In genomic region chr16:28984619-28985135, GRCh38 we compare ENCODE assay signal across 8 cellular contexts. TPM values are rescaled to one million over a fixed set of nuclear protein-coding genes. Genes with fewer than 3 reads are reported as not detected.
DNase-seq lines count a peak whose midpoint lies in the region; ATAC-seq and TF ChIP-seq lines count a peak whose summit lies in the region.

A gene with protein sequence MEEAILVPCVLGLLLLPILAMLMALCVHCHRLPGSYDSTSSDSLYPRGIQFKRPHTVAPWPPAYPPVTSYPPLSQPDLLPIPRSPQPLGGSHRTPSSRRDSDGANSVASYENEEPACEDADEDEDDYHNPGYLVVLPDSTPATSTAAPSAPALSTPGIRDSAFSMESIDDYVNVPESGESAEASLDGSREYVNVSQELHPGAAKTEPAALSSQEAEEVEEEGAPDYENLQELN (plus strand): TSS chr16:28985052. CDS start chr16:28985418, 366 bp downstream.

- CTCF ChIA-PET in Panc1 (lab: Charles Lee), result no interaction called here

- intact Hi-C loops in Panc1 (cut with micrococcal nuclease; ENCODE audit: unreplicated experiment) (no loop called here), psoas muscle (cut with DNase I) (no loop called here)

- no peaks in the 10 kb centered on the region for H3K27me3 ChIP-seq in Panc1 (ENCODE audit: control insufficient read depth, insufficient read depth, low read length)
- no peaks in the 10 kb centered on the region for H3K27me3 ChIP-seq in psoas muscle (ENCODE audit: insufficient read depth in 3 of 3, low read length in 2 of 3)
- no peaks in the 10 kb centered on the region for H3K27me3 ChIP-seq in BE2C

- 74 to 81% (median 75%) methylated on average over 18 to 24 of the region's 24 CpGs for WGBS in psoas muscle, 3 donors

- ATAC-seq in Panc1 (peak; percentile 37; the same call in 1 of the 2 replicates), psoas muscle (peak in 2 of 4 donors; percentile 7 to 24), GM21786 (IDR thresholded peaks at IDR 0.05; ENCODE audit: unreplicated experiment) (no peak)

- H3K36me3 ChIP-seq in Panc1 (ENCODE audit: control insufficient read depth, insufficient read depth, low read length) (no peaks in the 10 kb centered on the region), psoas muscle (ENCODE audit: insufficient read depth in 1 of 2, low read depth in 1 of 2) (peaks cover 0 to 83% of the 10 kb centered on the region in 2 donors), BE2C (peaks cover 9% of the 10 kb centered on the region; the same call in 1 of the 2 replicates)

- POLR2A ChIA-PET in Panc1 (lab: Charles Lee), result no interaction called here

- H3K4me1 ChIP-seq in Panc1 (ENCODE audit: control insufficient read depth, insufficient read depth, low read length), result no peaks in the 10 kb centered on the region
- no peaks in the 10 kb centered on the region for H3K4me1 ChIP-seq in psoas muscle
- no peaks in the 10 kb centered on the region for H3K4me1 ChIP-seq in BE2C

- H3K9me3 ChIP-seq in Panc1 (ENCODE audit: control insufficient read depth, insufficient read depth, low read depth, low read length) (no peaks in the 10 kb centered on the region), psoas muscle (peaks cover 7% of the 10 kb centered on the region), BE2C (no peaks in the 10 kb centered on the region)

- H3K27ac ChIP-seq in Panc1 (ENCODE audit: low read length), result no peak within 1 kb of the TSS
- H3K27ac ChIP-seq in psoas muscle, result no peak within 1 kb of the TSS

- no peak for TF ChIP-seq CTCF in GM12865 (IDR thresholded peaks at IDR 0.05; ENCODE audit: insufficient read depth, low read depth, low read length, missing control alignments)
- no peak for TF ChIP-seq CTCF in Panc1 (IDR thresholded peaks at IDR 0.05)
- TF ChIP-seq CTCF in psoas muscle (IDR thresholded peaks at IDR 0.05), result no peak
- TF ChIP-seq CTCF in BE2C (IDR thresholded peaks at IDR 0.05; ENCODE audit: low read depth, low read length), result no peak

- DNase-seq in GM12865 (ENCODE audit: low read depth), result peak; percentile 62
- DNase-seq in Panc1 (ENCODE audit: low read depth, low spot score), result no peak
- peak; percentile 74 for DNase-seq in activated T-helper 9 cell treated with anti-CD3 and anti-CD28 coated beads, Interleukin-2, amount 50 U/mL, for 16 hours (ENCODE audit: low read depth)
- peak; percentile 22 to 62 for DNase-seq in psoas muscle
- no peak for DNase-seq in NCI-H128 (lab: John Stamatoyannopoulos, UW; ENCODE audit: unreplicated experiment)
- no peak for DNase-seq in BE2C
- no peak for DNase-seq in NCI-H446 (lab: John Stamatoyannopoulos, UW)

- H3K4me3 ChIP-seq in GM12865 (ENCODE audit: low read depth, low read length) (peak within 1 kb of the TSS; percentile 26), Panc1 (ENCODE audit: low read depth in 2 of 2, low read length in 2 of 2) (no peak within 1 kb of the TSS), psoas muscle (no peak within 1 kb of the TSS), BE2C (ENCODE audit: low read depth, low read length) (no peak within 1 kb of the TSS)

- no TSS peak for BruUV-seq in Panc1 (replicated peaks; lab: Mats Ljungman, UMichigan)

- in situ Hi-C loops in Panc1 (cut with HindIII; ENCODE audit: low pct_unique_long_range_greater_than_20kb, low sequenced_read_pairs), result no loop called here

RNA-seq across cellular contexts. Expression of the gene that starts here (rescaled TPM):
- total RNA-seq in Panc1 (2021; ENCODE audit: unreplicated experiment), result 3.7 TPM
- 4.2 TPM for polyA plus RNA-seq in Panc1 (2012; ENCODE audit: insufficient read length)
- 1 to 10 TPM; 1.6 to 2.0 (median 1.7) TPM for total RNA-seq in psoas muscle
- 1 to 10 TPM; 1.7 to 2.1 (median 1.8) TPM for polyA plus RNA-seq in psoas muscle
- polyA plus RNA-seq in BE2C (2012; ENCODE audit: insufficient read depth, insufficient read length, low read depth), result 4.0 TPM

Comparison
In these comparisons a context has a peak if more than half of its experiments do, and no peak if none do; other contexts are left out.
1. DNase-seq: peak in GM12865 (single experiment), activated T-helper 9 cell treated with anti-CD3 and anti-CD28 coated beads, Interleukin-2, amount 50 U/mL, for 16 hours (single experiment) and psoas muscle (2 of 2); none in Panc1 (single experiment), NCI-H128 (single experiment), BE2C (single experiment) and NCI-H446 (0 of 2).